In the genomic region with DNA sequence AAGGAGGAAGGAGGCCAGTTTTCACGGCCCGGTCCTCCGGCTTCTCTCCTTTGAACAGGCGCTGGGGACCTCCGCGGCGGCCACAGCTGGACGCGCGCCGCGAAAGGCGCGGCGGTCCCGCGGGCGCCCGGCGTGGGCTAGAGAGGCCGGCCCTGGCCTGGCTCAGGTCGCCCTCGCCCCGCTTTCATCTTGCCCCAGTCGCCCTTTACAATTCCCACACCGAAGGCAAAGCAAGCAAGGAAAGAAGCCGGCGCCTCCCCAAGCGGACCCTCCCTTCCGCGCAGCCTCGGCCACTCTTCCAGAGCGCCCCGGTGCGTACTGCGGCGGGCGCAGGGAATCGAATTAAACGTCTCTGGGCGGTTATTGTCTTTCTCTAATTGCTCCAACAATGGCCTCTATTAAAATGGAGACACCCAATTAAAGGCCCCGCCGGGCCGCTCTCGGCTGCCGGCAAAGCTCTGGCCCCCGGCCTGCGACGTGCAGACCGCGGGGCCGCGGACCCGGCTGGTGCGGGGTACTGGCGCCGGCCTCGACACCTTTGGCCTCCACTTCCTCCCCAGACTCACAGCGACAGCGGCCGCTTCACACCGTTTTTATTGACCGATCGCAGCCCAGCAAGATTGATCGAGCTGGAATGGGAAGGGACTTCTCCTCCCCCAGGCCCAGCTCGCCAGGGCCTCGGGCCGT, we compare ENCODE assay signal across 8 cellular contexts. TPM values are rescaled to one million over a fixed set of nuclear protein-coding genes. Genes with fewer than 3 reads are reported as not detected.
DNase-seq lines count a peak whose midpoint lies in the region; ATAC-seq and TF ChIP-seq lines count a peak whose summit lies in the region.
"Had no signal": no experiment of that assay in that cellular context is flagged by ENCODE, and none has a peak within 500 bp of the region (broad histone marks: within the 10 kb centered on the region; RNA-seq: fewer than 3 reads in every experiment).

No MANE protein-coding gene starts in this region.

- H3K4me1 ChIP-seq in HEK293 (ENCODE audit: control insufficient read depth, insufficient read depth, low read length) (no peaks in the 10 kb centered on the region; the same call in 1 of the 2 replicates), iPS-15b (ENCODE audit: control insufficient read depth, insufficient read depth, low read length) (peaks cover 5% of the 10 kb centered on the region), skeletal muscle tissue (ENCODE audit: control insufficient read depth in 3 of 3, insufficient read depth in 3 of 3, low read length in 3 of 3) (peaks cover 29 to 52% (median 41%) of the 10 kb centered on the region in 3 donors)

- H3K4me1 Mint-ChIP-seq in WTC11: peaks cover 60% of the 10 kb centered on the region

- ATAC-seq in WTC11 (peak; percentile 1), GM21529 (IDR thresholded peaks at IDR 0.05; ENCODE audit: unreplicated experiment) (no peak)

- H3K9ac ChIP-seq in iPS-15b (ENCODE audit: low read depth, low read length) (no peak overlapping the region), skeletal muscle tissue (ENCODE audit: low read depth in 1 of 3, low read length in 3 of 3) (peak overlapping the region in 2 of 3 donors; percentile 16 to 23)

- H3K9me3 Mint-ChIP-seq in WTC11: no peaks in the 10 kb centered on the region

- DNase-seq in WTC11 (ENCODE audit: low spot score) (no peak), caudate nucleus (lab: John Stamatoyannopoulos, UW) (no peak), NCI-H2029 treated with DMSO at 0.1 percent for 48 hours (lab: John Stamatoyannopoulos, UW) (no peak)

- H3K4me3 ChIP-seq in HEK293 (ENCODE audit: low read depth, low read length): peak overlapping the region; percentile 45
- H3K4me3 ChIP-seq in iPS-15b (ENCODE audit: low read depth, low read length): peak overlapping the region; percentile 32
- peak overlapping the region in 2 of 3 donors; percentile 56 for H3K4me3 ChIP-seq in skeletal muscle tissue (ENCODE audit: low read length in 3 of 3)

- H3K27me3 Mint-ChIP-seq in WTC11 (ENCODE audit: low read depth): peaks cover 95% of the 10 kb centered on the region

- H3K36me3 ChIP-seq in HEK293 (ENCODE audit: control insufficient read depth in 2 of 2, insufficient read depth in 1 of 2, low read length in 2 of 2) (no peaks in the 10 kb centered on the region), iPS-15b (ENCODE audit: control insufficient read depth, insufficient read depth, low read length) (no peaks in the 10 kb centered on the region), skeletal muscle tissue (ENCODE audit: control insufficient read depth in 3 of 3, insufficient read depth in 3 of 3, low read length in 3 of 3) (no peaks in the 10 kb centered on the region)

- CTCF ChIA-PET in HEK293 (lab: Yijun Ruan, JAX) (interaction anchor here (0.7 to 1.2 kb wide), 2 partner anchors 178 to 1158 kb away, joined by 3 read pairs; no protein-coding TSS in a partner anchor), WTC11 (lab: Charles Lee) (interaction anchor here (1.4 kb wide), 1 partner anchor 10 kb away, joined by 3 read pairs; no protein-coding TSS in a partner anchor)

- H3K9me3 ChIP-seq in HEK293 (ENCODE audit: control insufficient read depth, insufficient read depth, low read depth, low read length) (no peaks in the 10 kb centered on the region), iPS-15b (ENCODE audit: control insufficient read depth, insufficient read depth, low read length) (no peaks in the 10 kb centered on the region), skeletal muscle tissue (ENCODE audit: control insufficient read depth in 3 of 3, low read length in 3 of 3) (no peaks in the 10 kb centered on the region)

- H3K27ac ChIP-seq in HEK293 (ENCODE audit: extremely low read depth, low read depth, low read length) (peak overlapping the region; percentile 100), skeletal muscle tissue (ENCODE audit: low read depth, low read length) (no peak overlapping the region), caudate nucleus (ENCODE audit: low read depth, low read length) (no peak overlapping the region)
- H3K27ac ChIP-seq: VCaP had no signal

- H3K27ac Mint-ChIP-seq in WTC11: no peak overlapping the region

- H3K27me3 ChIP-seq in iPS-15b (ENCODE audit: control insufficient read depth, insufficient read depth, low read length) (peaks cover 87% of the 10 kb centered on the region), skeletal muscle tissue (ENCODE audit: control insufficient read depth in 3 of 3, insufficient read depth in 3 of 3, low read length in 3 of 3) (peaks cover 84 to 94% (median 93%) of the 10 kb centered on the region in 3 donors)

- TF ChIP-seq CTCF in HEK293 (tag by site-specific recombination; IDR thresholded peaks at IDR 0.05) (peak; percentile 32; the same call in 1 of the 2 replicates), WTC11 (IDR thresholded peaks at IDR 0.05) (no peak)

- H3K4me3 Mint-ChIP-seq in WTC11: peak overlapping the region; percentile 63

- POLR2A ChIA-PET in HEK293 (lab: Yijun Ruan, JAX) (interaction anchor here (0.6 to 1.5 kb wide), 4 partner anchors 11 to 178 kb away, joined by 3 read pairs; no protein-coding TSS in a partner anchor), WTC11 (lab: Charles Lee) (interaction anchor here (1.0 kb wide), 1 partner anchor 9 kb away, joined by 3 read pairs; no protein-coding TSS in a partner anchor)

- no peaks in the 10 kb centered on the region for H3K36me3 Mint-ChIP-seq in WTC11

TF ChIP-seq in HEK293, 187 proteins besides CTCF, POLR2A, EP300 and RAD21 (continues in another document):
- peak; percentile 77 for TF ChIP-seq ZNF335 (tag by site-specific recombination; conservative IDR thresholded peaks at IDR 0.05)
- no peak; the same call in 1 of the 2 replicates for TF ChIP-seq KLF9 (tag by site-specific recombination; IDR thresholded peaks at IDR 0.05; ENCODE audit: low read depth)
- TF ChIP-seq ZNF677 (tag by site-specific recombination; IDR thresholded peaks at IDR 0.05): no peak
- TF ChIP-seq ZNF121 (tag by site-specific recombination; IDR thresholded peaks at IDR 0.05): no peak
- TF ChIP-seq ZNF747 (tag by site-specific recombination; IDR thresholded peaks at IDR 0.05): no peak
- TF ChIP-seq ZNF585B (tag by site-specific recombination; IDR thresholded peaks at IDR 0.05): no peak
- TF ChIP-seq ZNF530 (tag by site-specific recombination; IDR thresholded peaks at IDR 0.05; ENCODE audit: low read depth): no peak
- TF ChIP-seq SP7 (tag by site-specific recombination; IDR thresholded peaks at IDR 0.05): 0 out of 2 replicates have a peak, but pooled peaks have one; percentile 47
- no peak for TF ChIP-seq ZFP37 (tag by site-specific recombination; IDR thresholded peaks at IDR 0.05)
- TF ChIP-seq, protein P1, sequence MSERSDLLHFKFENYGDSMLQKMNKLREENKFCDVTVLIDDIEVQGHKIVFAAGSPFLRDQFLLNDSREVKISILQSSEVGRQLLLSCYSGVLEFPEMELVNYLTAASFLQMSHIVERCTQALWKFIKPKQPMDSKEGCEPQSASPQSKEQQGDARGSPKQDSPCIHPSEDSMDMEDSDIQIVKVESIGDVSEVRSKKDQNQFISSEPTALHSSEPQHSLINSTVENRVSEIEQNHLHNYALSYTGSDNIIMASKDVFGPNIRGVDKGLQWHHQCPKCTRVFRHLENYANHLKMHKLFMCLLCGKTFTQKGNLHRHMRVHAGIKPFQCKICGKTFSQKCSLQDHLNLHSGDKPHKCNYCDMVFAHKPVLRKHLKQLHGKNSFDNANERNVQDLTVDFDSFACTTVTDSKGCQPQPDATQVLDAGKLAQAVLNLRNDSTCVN (tag by site-specific recombination; optimal IDR thresholded peaks at IDR 0.05): peak; percentile 85
- 0 out of 2 replicates have a peak, but pooled peaks have one; percentile 44 for TF ChIP-seq ZNF843 (tag by site-specific recombination; IDR thresholded peaks at IDR 0.05)
- TF ChIP-seq BCL11B (tag by site-specific recombination; IDR thresholded peaks at IDR 0.05; ENCODE audit: low read depth): no peak

TF ChIP-seq in WTC11, 78 proteins besides CTCF, POLR2A, EP300 and RAD21 (continues in another document):
- TF ChIP-seq ERG (CRISPR knock-in tag; IDR thresholded peaks at IDR 0.05) (no peak), PRRX2 (CRISPR knock-in tag; IDR thresholded peaks at IDR 0.05) (no peak), ETV6 (CRISPR knock-in tag; IDR thresholded peaks at IDR 0.05) (no peak)

RNA-seq across cellular contexts. Expression of gene GATA3, which starts 4.5 kb away (rescaled TPM):
- total RNA-seq in WTC11 (2021): 0.60 to 0.89 TPM (median 0.72 TPM) in 3 replicates
- 0.52 TPM for total RNA-seq in skeletal muscle tissue

Comparison
In these comparisons a context has a peak if more than half of its experiments do, and no peak if none do; other contexts are left out.
1. Of the 8 proteins assayed by ChIP-seq in both HEK293 and WTC11: peak only in HEK293: CTCF; only in WTC11: none; in both: none; in neither: 7.